Comparison of ENCODE assay signal across 25 cellular contexts in the genomic region with DNA sequence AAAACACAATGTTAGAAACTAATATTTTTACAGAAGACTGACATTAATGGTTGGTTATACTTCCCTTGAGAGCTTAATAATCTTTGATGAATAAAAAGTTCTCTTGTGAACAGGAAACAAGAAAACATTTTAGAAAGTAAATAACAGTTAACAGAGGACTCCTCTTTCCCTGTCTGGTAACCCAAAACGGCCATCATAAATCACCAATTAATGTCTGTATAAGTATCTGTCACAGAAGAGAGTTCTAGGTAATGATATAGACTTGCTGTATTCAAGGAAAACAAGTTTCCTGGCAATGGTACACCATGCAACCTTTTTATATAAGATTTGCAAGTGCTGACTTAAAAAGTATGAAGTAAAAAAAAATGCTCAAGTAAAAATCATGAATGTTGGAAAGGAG.
"Had no signal": no experiment of that assay in that cellular context is flagged by ENCODE, and none has a peak within 500 bp of the region (broad histone marks: within the 10 kb centered on the region; RNA-seq: fewer than 3 reads in every experiment).

No MANE protein-coding gene starts in this region.

- FAIRE-seq: kidney had no signal

- H3K9ac ChIP-seq: parathyroid adenoma had no signal

- H3K4me3 ChIP-seq: dorsolateral prefrontal cortex, hepatocyte, lung, psoas muscle, right lobe of liver, spleen, testis, tibial nerve, upper lobe of right lung, vagina had no signal

- H2AFZ ChIP-seq: hepatocyte, parathyroid adenoma had no signal

- H3K4me2 ChIP-seq: hepatocyte had no signal

- H3K36me3 ChIP-seq: right lobe of liver, spleen, tibial nerve, upper lobe of right lung, vagina had no signal

- H3K27me3 ChIP-seq: dorsolateral prefrontal cortex, hepatocyte, right lobe of liver, spleen, testis, tibial nerve, upper lobe of right lung, vagina had no signal

- ATAC-seq: left cardiac atrium; left ventricle myocardium superior; psoas muscle; right lobe of liver; stimulated activated memory B cell treated with anti-CD40 and anti-IgM and Interleukin-4, amounts not matched to agents 10 μg/mL and 1 μg/mL and 100 μg/mL, for 72 hours; stimulated activated naive CD8-positive, alpha-beta T cell treated with anti-CD3 and anti-CD28 coated beads, Interleukin-15, amount 100 ng/mL, for 72 hours; upper lobe of right lung had no signal

- H3K9me3 ChIP-seq: psoas muscle, right lobe of liver, spleen, testis, tibial nerve, upper lobe of right lung, vagina had no signal

- DNase-seq: dorsolateral prefrontal cortex; effector CD8-positive, alpha-beta T cell; foreskin melanocyte; head of caudate nucleus; kidney; left cardiac atrium; left ventricle myocardium superior; mesendoderm; naive B cell; psoas muscle; retina; right lobe of liver; spleen; stimulated activated CD4-positive, alpha-beta T cell treated with anti-CD3 and anti-CD28 coated beads, Interleukin-15, amount 100 ng/mL, for 24 hours; stimulated activated CD4-positive, alpha-beta T cell treated with anti-CD3 and anti-CD28 coated beads, Interleukin-1b, Interleukin-23, amount 100 ng/mL, for 48 hours; stimulated activated CD4-positive, alpha-beta T cell treated with anti-CD3 and anti-CD28 coated beads, Interleukin-4, amount 100 ng/mL, for 24 hours; stimulated activated naive CD8-positive, alpha-beta T cell treated with anti-CD3 and anti-CD28 coated beads, Interleukin-15, amount 100 ng/mL, for 72 hours; testis; upper lobe of right lung had no signal

- H3K79me2 ChIP-seq: hepatocyte, parathyroid adenoma had no signal

- H3K4me1 ChIP-seq: parathyroid adenoma, psoas muscle, right lobe of liver, spleen, testis, tibial nerve, upper lobe of right lung, vagina had no signal

- H3K27ac ChIP-seq: dorsolateral prefrontal cortex, hepatocyte, parathyroid adenoma, psoas muscle, right lobe of liver, spleen, testis, tibial nerve, upper lobe of right lung, vagina had no signal
